Comparison of ENCODE assay signal across 3 cellular contexts in the genomic region with DNA sequence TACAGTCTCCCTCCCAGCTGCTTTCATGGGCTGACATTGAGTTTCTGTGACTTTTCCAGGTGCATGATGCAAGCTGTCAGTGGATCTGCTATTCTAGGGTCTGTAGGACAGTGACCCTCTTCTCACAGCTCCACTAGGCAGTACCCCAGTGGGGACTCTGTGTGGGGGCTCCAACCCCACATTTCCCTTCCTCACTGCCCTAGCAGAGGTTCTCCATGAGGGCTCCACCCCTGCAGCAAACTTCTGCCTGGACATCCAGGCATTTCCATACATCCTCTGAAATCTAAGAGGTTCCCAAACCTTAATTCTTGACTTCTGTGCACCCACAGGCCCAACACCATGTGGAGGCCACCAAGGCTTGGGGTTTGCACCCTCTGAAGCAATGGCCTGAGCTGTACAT.
A peak's percentile ranks its signal among the peaks of the same experiment; 100 is the strongest.
TF ChIP-seq lines count a peak whose summit lies in the region.

No MANE protein-coding gene starts in this region.

TF ChIP-seq in HEK293, 187 proteins besides CTCF, POLR2A, EP300 and RAD21:
- TF ChIP-seq SETDB1 (IDR thresholded peaks at IDR 0.05; ENCODE audit: insufficient read length, low read length): peak; percentile 87
- 0 out of 2 replicates have a peak, but pooled peaks have one; percentile 67 for TF ChIP-seq ZNF626 (tag by site-specific recombination; IDR thresholded peaks at IDR 0.05)
- TF ChIP-seq ZNF510 (tag by site-specific recombination; IDR thresholded peaks at IDR 0.05; ENCODE audit: insufficient replicate concordance): peak; percentile 9
- TF ChIP-seq, protein P1, sequence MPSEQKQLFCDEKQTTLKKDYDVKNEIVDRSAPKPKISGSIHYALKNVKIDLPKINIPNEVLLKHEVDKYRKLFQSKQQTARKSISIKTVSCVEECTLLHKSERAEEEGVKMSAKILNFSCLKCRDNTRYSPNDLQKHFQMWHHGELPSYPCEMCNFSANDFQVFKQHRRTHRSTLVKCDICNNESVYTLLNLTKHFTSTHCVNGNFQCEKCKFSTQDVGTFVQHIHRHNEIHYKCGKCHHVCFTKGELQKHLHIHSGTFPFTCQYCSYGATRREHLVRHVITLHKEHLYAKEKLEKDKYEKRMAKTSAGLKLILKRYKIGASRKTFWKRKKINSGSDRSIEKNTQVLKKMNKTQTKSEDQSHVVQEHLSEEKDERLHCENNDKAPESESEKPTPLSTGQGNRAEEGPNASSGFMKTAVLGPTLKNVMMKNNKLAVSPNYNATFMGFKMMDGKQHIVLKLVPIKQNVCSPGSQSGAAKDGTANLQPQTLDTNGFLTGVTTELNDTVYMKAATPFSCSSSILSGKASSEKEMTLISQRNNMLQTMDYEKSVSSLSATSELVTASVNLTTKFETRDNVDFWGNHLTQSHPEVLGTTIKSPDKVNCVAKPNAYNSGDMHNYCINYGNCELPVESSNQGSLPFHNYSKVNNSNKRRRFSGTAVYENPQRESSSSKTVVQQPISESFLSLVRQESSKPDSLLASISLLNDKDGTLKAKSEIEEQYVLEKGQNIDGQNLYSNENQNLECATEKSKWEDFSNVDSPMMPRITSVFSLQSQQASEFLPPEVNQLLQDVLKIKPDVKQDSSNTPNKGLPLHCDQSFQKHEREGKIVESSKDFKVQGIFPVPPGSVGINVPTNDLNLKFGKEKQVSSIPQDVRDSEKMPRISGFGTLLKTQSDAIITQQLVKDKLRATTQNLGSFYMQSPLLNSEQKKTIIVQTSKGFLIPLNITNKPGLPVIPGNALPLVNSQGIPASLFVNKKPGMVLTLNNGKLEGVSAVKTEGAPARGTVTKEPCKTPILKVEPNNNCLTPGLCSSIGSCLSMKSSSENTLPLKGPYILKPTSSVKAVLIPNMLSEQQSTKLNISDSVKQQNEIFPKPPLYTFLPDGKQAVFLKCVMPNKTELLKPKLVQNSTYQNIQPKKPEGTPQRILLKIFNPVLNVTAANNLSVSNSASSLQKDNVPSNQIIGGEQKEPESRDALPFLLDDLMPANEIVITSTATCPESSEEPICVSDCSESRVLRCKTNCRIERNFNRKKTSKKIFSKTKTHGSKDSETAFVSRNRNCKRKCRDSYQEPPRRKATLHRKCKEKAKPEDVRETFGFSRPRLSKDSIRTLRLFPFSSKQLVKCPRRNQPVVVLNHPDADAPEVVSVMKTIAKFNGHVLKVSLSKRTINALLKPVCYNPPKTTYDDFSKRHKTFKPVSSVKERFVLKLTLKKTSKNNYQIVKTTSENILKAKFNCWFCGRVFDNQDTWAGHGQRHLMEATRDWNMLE (tag by site-specific recombination; conservative IDR thresholded peaks at IDR 0.05; ENCODE audit: low read depth): 0 out of 2 replicates have a peak, but pooled peaks have one; percentile 19

TF ChIP-seq in K562, 482 proteins besides CTCF, POLR2A, EP300 and RAD21:
- TF ChIP-seq, protein P2, sequence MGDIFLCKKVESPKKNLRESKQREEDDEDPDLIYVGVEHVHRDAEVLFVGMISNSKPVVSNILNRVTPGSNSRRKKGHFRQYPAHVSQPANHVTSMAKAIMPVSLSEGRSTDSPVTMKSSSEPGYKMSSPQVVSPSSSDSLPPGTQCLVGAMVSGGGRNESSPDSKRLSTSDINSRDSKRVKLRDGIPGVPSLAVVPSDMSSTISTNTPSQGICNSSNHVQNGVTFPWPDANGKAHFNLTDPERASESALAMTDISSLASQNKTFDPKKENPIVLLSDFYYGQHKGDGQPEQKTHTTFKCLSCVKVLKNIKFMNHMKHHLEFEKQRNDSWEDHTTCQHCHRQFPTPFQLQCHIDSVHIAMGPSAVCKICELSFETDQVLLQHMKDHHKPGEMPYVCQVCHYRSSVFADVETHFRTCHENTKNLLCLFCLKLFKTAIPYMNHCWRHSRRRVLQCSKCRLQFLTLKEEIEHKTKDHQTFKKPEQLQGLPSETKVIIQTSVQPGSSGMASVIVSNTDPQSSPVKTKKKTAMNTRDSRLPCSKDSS (IDR thresholded peaks at IDR 0.05; ENCODE audit: low read depth, partially characterized antibody): peak; percentile 67
- TF ChIP-seq TRIM28 (IDR thresholded peaks at IDR 0.05): peak; percentile 81

TF ChIP-seq in HepG2, 621 proteins besides CTCF, POLR2A, EP300 and RAD21:
- TF ChIP-seq, protein P3, sequence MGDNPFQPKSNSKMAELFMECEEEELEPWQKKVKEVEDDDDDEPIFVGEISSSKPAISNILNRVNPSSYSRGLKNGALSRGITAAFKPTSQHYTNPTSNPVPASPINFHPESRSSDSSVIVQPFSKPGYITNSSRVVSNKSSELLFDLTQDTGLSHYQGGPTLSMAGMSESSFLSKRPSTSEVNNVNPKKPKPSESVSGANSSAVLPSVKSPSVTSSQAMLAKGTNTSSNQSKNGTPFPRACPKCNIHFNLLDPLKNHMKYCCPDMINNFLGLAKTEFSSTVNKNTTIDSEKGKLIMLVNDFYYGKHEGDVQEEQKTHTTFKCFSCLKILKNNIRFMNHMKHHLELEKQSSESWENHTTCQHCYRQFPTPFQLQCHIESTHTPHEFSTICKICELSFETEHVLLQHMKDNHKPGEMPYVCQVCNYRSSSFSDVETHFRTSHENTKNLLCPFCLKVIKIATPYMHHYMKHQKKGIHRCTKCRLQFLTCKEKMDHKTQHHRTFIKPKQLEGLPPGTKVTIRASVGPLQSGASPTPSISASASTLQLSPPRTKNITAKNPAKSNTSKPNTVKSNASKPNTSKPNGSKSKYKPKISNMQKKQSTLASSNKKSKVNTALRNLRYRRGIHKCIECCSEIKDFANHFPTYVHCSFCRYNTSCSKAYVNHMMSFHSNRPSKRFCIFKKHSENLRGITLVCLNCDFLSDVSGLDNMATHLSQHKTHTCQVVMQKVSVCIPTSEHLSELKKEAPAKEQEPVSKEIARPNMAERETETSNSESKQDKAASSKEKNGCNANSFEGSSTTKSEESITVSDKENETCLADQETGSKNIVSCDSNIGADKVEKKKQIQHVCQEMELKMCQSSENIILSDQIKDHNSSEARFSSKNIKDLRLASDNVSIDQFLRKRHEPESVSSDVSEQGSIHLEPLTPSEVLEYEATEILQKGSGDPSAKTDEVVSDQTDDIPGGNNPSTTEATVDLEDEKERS (CRISPR knock-in tag; IDR thresholded peaks at IDR 0.05): 0 out of 2 replicates have a peak, but pooled peaks have one; percentile 79
- TF ChIP-seq, protein P4, sequence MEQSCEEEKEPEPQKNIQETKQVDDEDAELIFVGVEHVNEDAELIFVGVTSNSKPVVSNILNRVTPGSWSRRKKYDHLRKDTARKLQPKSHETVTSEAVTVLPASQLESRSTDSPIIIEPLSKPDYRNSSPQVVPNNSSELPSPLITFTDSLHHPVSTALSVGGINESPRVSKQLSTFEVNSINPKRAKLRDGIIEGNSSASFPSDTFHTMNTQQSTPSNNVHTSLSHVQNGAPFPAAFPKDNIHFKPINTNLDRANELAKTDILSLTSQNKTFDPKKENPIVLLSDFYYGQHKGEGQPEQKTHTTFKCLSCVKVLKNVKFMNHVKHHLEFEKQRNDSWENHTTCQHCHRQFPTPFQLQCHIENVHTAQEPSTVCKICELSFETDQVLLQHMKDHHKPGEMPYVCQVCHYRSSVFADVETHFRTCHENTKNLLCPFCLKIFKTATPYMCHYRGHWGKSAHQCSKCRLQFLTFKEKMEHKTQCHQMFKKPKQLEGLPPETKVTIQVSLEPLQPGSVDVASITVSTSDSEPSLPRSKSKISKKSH (CRISPR knock-in tag; IDR thresholded peaks at IDR 0.05; ENCODE audit: borderline replicate concordance): peak; percentile 94
